ENCODE assay signal across 8 cellular contexts in genomic region chr7:43648725-43649406, GRCh38.
DNase-seq lines count a peak whose midpoint lies in the region; ATAC-seq, FAIRE-seq and TF ChIP-seq lines count a peak whose summit lies in the region.

No MANE protein-coding gene starts in this region.

- H3K4me3 Mint-ChIP-seq in astrocyte (ENCODE audit: unreplicated experiment): peak overlapping the region; percentile 65

- POLR2A ChIA-PET in RWPE1 (lab: Yijun Ruan, JAX; ENCODE audit: low non-redundant PET): no interaction called here

- peak overlapping the region; percentile 13 for H3K4me3 ChIP-seq in astrocyte (ENCODE audit: insufficient read depth, low read depth, low read length)
- H3K4me3 ChIP-seq in stomach smooth muscle (ENCODE audit: low read length in 2 of 2): no peak overlapping the region

- peaks cover 56% of the 10 kb centered on the region for H3K4me1 Mint-ChIP-seq in astrocyte (ENCODE audit: low read depth, unreplicated experiment)

- H3K9ac ChIP-seq in astrocyte (ENCODE audit: low read length) (peak overlapping the region; percentile 86), stomach smooth muscle (ENCODE audit: low read length in 2 of 2) (no peak overlapping the region)

- intact Hi-C loops in cardiac septum (cut with DNase I): loop anchor here (2.0 kb wide), 1 partner anchor 66 kb away; the partner anchor contains the start of gene STK17A
- intact Hi-C loops in Right ventricle myocardium inferior (cut with DNase I): loop anchor here (2.0 kb wide), 1 partner anchor 66 kb away; the partner anchor contains the start of gene STK17A
- intact Hi-C loops in left colon (cut with DNase I, micrococcal nuclease): no loop called here

- no peaks in the 10 kb centered on the region for H4K20me1 ChIP-seq in astrocyte (ENCODE audit: insufficient read depth, low read length)

- no peak overlapping the region for H2AFZ ChIP-seq in astrocyte (ENCODE audit: low read depth, low read length)

- H3K79me2 ChIP-seq in astrocyte (ENCODE audit: insufficient read depth, low read length): peaks cover 24% of the 10 kb centered on the region

- H3K27me3 Mint-ChIP-seq in astrocyte (ENCODE audit: low read depth, unreplicated experiment): no peaks in the 10 kb centered on the region

- CTCF ChIA-PET in RWPE1 (lab: Yijun Ruan, JAX): interaction anchor here (0.6 to 1.5 kb wide), 2 partner anchors 67 to 1383 kb away, joined by 3 to 5 read pairs; partner anchors contain the start of gene STK17A

- H3K9me3 Mint-ChIP-seq in astrocyte (ENCODE audit: unreplicated experiment): no peaks in the 10 kb centered on the region

- peak overlapping the region; percentile 100 for H3K27ac ChIP-seq in RWPE1
- H3K27ac ChIP-seq in astrocyte (ENCODE audit: low read depth, low read length): peak overlapping the region; percentile 99
- H3K27ac ChIP-seq in stomach smooth muscle (ENCODE audit: low read length): peak overlapping the region; percentile 93

- ATAC-seq in Right ventricle myocardium inferior (no peak), HG02981 (IDR thresholded peaks at IDR 0.05; ENCODE audit: unreplicated experiment) (peak; percentile 57), left colon (peak; percentile 34)

- H3K27me3 ChIP-seq in astrocyte (ENCODE audit: insufficient read depth, low read length): no peaks in the 10 kb centered on the region
- no peaks in the 10 kb centered on the region for H3K27me3 ChIP-seq in stomach smooth muscle (ENCODE audit: control insufficient read depth in 1 of 2, insufficient read depth in 2 of 2, low read length in 2 of 2)

- H3K4me1 ChIP-seq in astrocyte (ENCODE audit: insufficient read depth, low read length) (peaks cover 67% of the 10 kb centered on the region), stomach smooth muscle (ENCODE audit: control insufficient read depth, insufficient read depth, low read length) (peaks cover 46% of the 10 kb centered on the region)

- H3K36me3 Mint-ChIP-seq in astrocyte (ENCODE audit: low read depth, unreplicated experiment): peaks cover 6% of the 10 kb centered on the region

- H3K36me3 ChIP-seq in astrocyte (ENCODE audit: insufficient read depth, low read length) (no peaks in the 10 kb centered on the region), stomach smooth muscle (ENCODE audit: control insufficient read depth in 2 of 2, insufficient read depth in 2 of 2, low read length in 2 of 2) (peaks cover 0 to 2% of the 10 kb centered on the region in 2 donors)

- H3K9me3 ChIP-seq in astrocyte (ENCODE audit: insufficient read depth, low read depth, low read length) (no peaks in the 10 kb centered on the region), stomach smooth muscle (ENCODE audit: control insufficient read depth in 2 of 2, low read length in 2 of 2) (no peaks in the 10 kb centered on the region)

- DNase-seq in cardiac septum (ENCODE audit: low spot score): peak; percentile 87
- no peak for DNase-seq in Right ventricle myocardium inferior (ENCODE audit: missing footprints)
- DNase-seq in RWPE1 (ENCODE audit: low spot score): peak; percentile 42
- DNase-seq in astrocyte (ENCODE audit: low read depth): peak; percentile 97
- DNase-seq in left colon: peak in 1 of 2 donors; percentile 55
- DNase-seq in NCI-H2227 treated with DMSO at 0.1 percent for 48 hours (lab: John Stamatoyannopoulos, UW): no peak

- peak overlapping the region; percentile 72 for H3K4me2 ChIP-seq in astrocyte (ENCODE audit: low read length)

- peak overlapping the region; percentile 96 for H3K27ac Mint-ChIP-seq in astrocyte (ENCODE audit: unreplicated experiment)

- no peak for FAIRE-seq in astrocyte (lab: Jason Lieb, UNC)

- TF ChIP-seq CTCF in RWPE1 (conservative IDR thresholded peaks at IDR 0.05; ENCODE audit: low read depth) (no peak), astrocyte (IDR thresholded peaks at IDR 0.05; ENCODE audit: insufficient read depth, low read depth, low read length) (no peak)

Comparison
In these comparisons a context has a peak if more than half of its experiments do, and no peak if none do; other contexts are left out.
1. DNase-seq: peak in cardiac septum (single experiment), RWPE1 (single experiment) and astrocyte (single experiment); none in Right ventricle myocardium inferior (single experiment) and NCI-H2227 treated with DMSO at 0.1 percent for 48 hours (single experiment).
2. intact Hi-C loops: an anchor here in cardiac septum (2.0 kb wide) and Right ventricle myocardium inferior (2.0 kb wide); none called in left colon.
3. Peak in every context shown above with its lines, with median percentiles within 50 percentile points of each other: H3K27ac ChIP-seq.